Comparison of ENCODE assay signal across 9 cellular contexts in the genomic region with DNA sequence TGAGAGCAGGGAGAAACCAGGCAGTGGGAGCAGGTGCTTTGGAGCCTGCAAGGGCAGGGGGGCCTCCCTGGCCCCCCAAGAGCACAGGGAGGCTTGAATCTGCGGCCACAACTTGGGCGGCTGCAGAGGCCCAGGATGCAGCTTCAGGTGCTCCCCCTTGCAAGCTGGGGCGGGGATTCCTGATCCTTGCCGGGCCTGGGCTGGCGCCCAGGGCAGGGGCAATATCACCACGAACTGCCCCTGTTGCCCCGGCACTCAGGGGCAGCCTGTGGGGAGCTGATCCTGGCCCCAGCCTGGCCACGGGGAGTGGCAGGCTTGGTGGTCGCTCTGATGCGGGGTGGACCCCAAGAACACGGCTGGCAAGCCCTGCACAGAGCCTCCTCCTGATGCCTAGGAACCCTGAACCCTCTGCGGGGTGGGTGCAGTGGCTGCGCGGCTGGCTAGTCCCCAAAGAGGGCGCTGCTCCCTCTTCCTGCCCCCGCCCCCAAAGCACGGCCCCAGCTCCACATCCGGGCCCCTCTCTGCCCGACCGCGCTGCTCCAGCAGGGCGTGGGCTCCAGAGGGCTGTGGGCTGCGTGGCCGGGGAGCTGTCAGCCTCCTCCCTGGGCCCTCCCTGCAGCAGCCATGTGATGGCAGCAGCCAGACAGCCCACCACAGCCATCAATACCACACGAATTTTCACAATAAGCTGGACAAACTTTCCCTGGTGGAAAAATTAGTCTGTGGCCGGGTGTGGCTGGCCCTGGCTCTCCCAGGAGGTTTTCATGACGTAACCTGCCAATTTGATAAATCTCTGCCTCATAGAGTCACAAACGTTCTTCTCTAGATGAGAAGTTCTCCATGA. TPM values are rescaled to one million over a fixed set of nuclear protein-coding genes. Genes with fewer than 3 reads are reported as not detected.
DNase-seq lines count a peak whose midpoint lies in the region; ATAC-seq and TF ChIP-seq lines count a peak whose summit lies in the region.
"Had no signal": no experiment of that assay in that cellular context is flagged by ENCODE, and none has a peak within 500 bp of the region (broad histone marks: within the 10 kb centered on the region; RNA-seq: fewer than 3 reads in every experiment).

No MANE protein-coding gene starts in this region.

- H3K79me2 ChIP-seq in Karpas-422 (ENCODE audit: low read length), result no peaks in the 10 kb centered on the region

- H3K9ac ChIP-seq in Karpas-422 (ENCODE audit: low read length), result peak overlapping the region; percentile 76

- peaks cover 5% of the 10 kb centered on the region for H3K36me3 Mint-ChIP-seq in stimulated activated memory B cell treated with anti-CD40 and anti-IgM and Interleukin-4, amounts not matched to agents 10 μg/mL and 1 μg/mL and 100 μg/mL, for 72 hours

- H3K4me3 Mint-ChIP-seq in stimulated activated memory B cell treated with anti-CD40 and anti-IgM and Interleukin-4, amounts not matched to agents 10 μg/mL and 1 μg/mL and 100 μg/mL, for 72 hours, result peak overlapping the region; percentile 37

- no peaks in the 10 kb centered on the region for H3K36me3 ChIP-seq in GM06990 (ENCODE audit: control insufficient read depth, insufficient read depth, low read length)
- no peaks in the 10 kb centered on the region for H3K36me3 ChIP-seq in Karpas-422 (ENCODE audit: insufficient read depth, low read length)
- no peaks in the 10 kb centered on the region for H3K36me3 ChIP-seq in tibial artery

- H3K27ac Mint-ChIP-seq in stimulated activated memory B cell treated with anti-CD40 and anti-IgM and Interleukin-4, amounts not matched to agents 10 μg/mL and 1 μg/mL and 100 μg/mL, for 72 hours, result peak overlapping the region; percentile 40

- H3K27me3 ChIP-seq in GM06990 (replicated peaks; ENCODE audit: control insufficient read depth, insufficient read depth, low read length) (no peaks in the 10 kb centered on the region), Karpas-422 (ENCODE audit: low read length) (no peaks in the 10 kb centered on the region), tibial artery (peaks cover 0 to 10% of the 10 kb centered on the region in 2 donors)

- H2AFZ ChIP-seq in Karpas-422 (ENCODE audit: low read length), result peak overlapping the region; percentile 97

- peak; percentile 64 for TF ChIP-seq CTCF in GM06990 (IDR thresholded peaks at IDR 0.05; ENCODE audit: insufficient read depth, low read length, poor library complexity, severe bottlenecking)
- TF ChIP-seq CTCF in tibial artery (IDR thresholded peaks at IDR 0.05), result no peak

- no peaks in the 10 kb centered on the region for H3K27me3 Mint-ChIP-seq in stimulated activated memory B cell treated with anti-CD40 and anti-IgM and Interleukin-4, amounts not matched to agents 10 μg/mL and 1 μg/mL and 100 μg/mL, for 72 hours

- peaks cover 16% of the 10 kb centered on the region for H3K4me1 Mint-ChIP-seq in stimulated activated memory B cell treated with anti-CD40 and anti-IgM and Interleukin-4, amounts not matched to agents 10 μg/mL and 1 μg/mL and 100 μg/mL, for 72 hours

- H3K4me2 ChIP-seq in Karpas-422 (ENCODE audit: low read depth, low read length, poor library complexity, severe bottlenecking), result peak overlapping the region; percentile 82

- H3K4me3 ChIP-seq in GM06990 (replicated peaks; ENCODE audit: low read depth, low read length), result no peak overlapping the region; the same call in 1 of the 2 replicates
- H3K4me3 ChIP-seq in Karpas-422 (ENCODE audit: low read length), result peak overlapping the region; percentile 58; the same call in 1 of the 2 replicates
- H3K4me3 ChIP-seq in tibial artery, result no peak overlapping the region

- no peaks in the 10 kb centered on the region for H4K20me1 ChIP-seq in Karpas-422 (ENCODE audit: insufficient read depth, low read depth, low read length)

- H3K9me3 ChIP-seq in Karpas-422 (ENCODE audit: low read length) (no peaks in the 10 kb centered on the region), tibial artery (no peaks in the 10 kb centered on the region)

- H3K4me1 ChIP-seq in Karpas-422 (ENCODE audit: low read length), result peaks cover 28% of the 10 kb centered on the region
- H3K4me1 ChIP-seq in tibial artery, result no peaks in the 10 kb centered on the region

- H3K27ac ChIP-seq in Karpas-422 (ENCODE audit: low read length) (no peak overlapping the region), tibial artery (no peak overlapping the region)

- peaks cover 4% of the 10 kb centered on the region for H3K9me3 Mint-ChIP-seq in stimulated activated memory B cell treated with anti-CD40 and anti-IgM and Interleukin-4, amounts not matched to agents 10 μg/mL and 1 μg/mL and 100 μg/mL, for 72 hours

- no peaks in the 10 kb centered on the region for H3K9me2 ChIP-seq in Karpas-422 (replicated peaks; ENCODE audit: insufficient read depth, low read length)

- peak; percentile 94 for ATAC-seq in stimulated activated memory B cell treated with anti-CD40 and anti-IgM and Interleukin-4, amounts not matched to agents 10 μg/mL and 1 μg/mL and 100 μg/mL, for 72 hours

- DNase-seq in GM06990 (ENCODE audit: extremely low read depth, insufficient read length) (peak; percentile 86), Karpas-422 (peak; percentile 94), islet precursor cell (peak; percentile 80), kidney glomerular epithelial cell (lab: John Stamatoyannopoulos, UW) (no peak), tibial artery (no peak), HuH-7.5 (ENCODE audit: low spot score) (no peak)
- peak; percentile 24 for DNase-seq in activated CD8-positive, alpha-beta memory T cell treated with anti-CD3 and anti-CD28 coated beads, Interleukin-2, amount 50 U/mL, for 24 hours (ENCODE audit: extremely low read depth)

- intact Hi-C loops in tibial artery (cut with DNase I; ENCODE audit: low total_unique reads), result no loop called here

RNA-seq across cellular contexts. Expression of a gene that starts 21.0 kb away (rescaled TPM):
- 10.3 and 14.5 TPM in 2 replicates for total RNA-seq in Karpas-422 (2014; rRNA removed; shearing (Covaris generic); ENCODE audit: low replicate concordance)

RNA-seq across cellular contexts. Expression of a gene that starts 39.1 kb away (rescaled TPM):
- 10.4 and 12.6 TPM in 2 replicates for total RNA-seq in Karpas-422 (2014; rRNA removed; shearing (Covaris generic); ENCODE audit: low replicate concordance)
- total RNA-seq: urinary bladder had no signal

RNA-seq across cellular contexts. Expression of a gene that starts 49.7 kb away (rescaled TPM):
- 0.45 and 0.83 TPM in 2 replicates for total RNA-seq in Karpas-422 (2014; rRNA removed; shearing (Covaris generic); ENCODE audit: low replicate concordance)

Comparison
In these comparisons a context has a peak if more than half of its experiments do, and no peak if none do; other contexts are left out.
1. DNase-seq: peak in GM06990 (single experiment), Karpas-422 (single experiment), activated CD8-positive, alpha-beta memory T cell treated with anti-CD3 and anti-CD28 coated beads, Interleukin-2, amount 50 U/mL, for 24 hours (single experiment) and islet precursor cell (single experiment); none in kidney glomerular epithelial cell (single experiment), tibial artery (0 of 2) and HuH-7.5 (single experiment).